ENCODE assay signal across 14 cellular contexts in genomic region chr10:97280783-97281182, GRCh38.
"Had no signal": no experiment of that assay in that cellular context is flagged by ENCODE, and none has a peak within 500 bp of the region (broad histone marks: within the 10 kb centered on the region; RNA-seq: fewer than 3 reads in every experiment).

No MANE protein-coding gene starts in this region.

- DNase-seq: activated B cell treated with CpG ODN at 0.5 μM for 24 hours; activated gamma-delta T cell treated with Interleukin-2 at 50 U/mL for 16 hours; brain microvascular endothelial cell; cerebellar nuclear complex; dermis blood vessel endothelial cell; immature natural killer cell; lower lobe of right lung; midbrain; naive B cell; posterior cingulate gyrus; SIG-M5; stimulated activated CD8-positive, alpha-beta memory T cell treated with anti-CD3 and anti-CD28 coated beads, Interleukin-4, amount 100 ng/mL, for 48 hours; T-helper 17 cell had no signal

- H3K36me3 Mint-ChIP-seq: immature natural killer cell had no signal

- ATAC-seq: gastroesophageal sphincter, lower lobe of right lung, T-helper 17 cell had no signal

- H3K27me3 Mint-ChIP-seq: activated B cell treated with CpG ODN at 0.5 μM for 24 hours, naive B cell, T-helper 17 cell had no signal

- H3K9me3 Mint-ChIP-seq: activated B cell treated with CpG ODN at 0.5 μM for 24 hours, immature natural killer cell, naive B cell had no signal

- H3K27ac Mint-ChIP-seq: activated B cell treated with CpG ODN at 0.5 μM for 24 hours, naive B cell, T-helper 17 cell had no signal

- H3K4me3 Mint-ChIP-seq: activated B cell treated with CpG ODN at 0.5 μM for 24 hours, immature natural killer cell, naive B cell, T-helper 17 cell had no signal
